In genomic region chr18:43774497-43774896, GRCh38 we compare ENCODE assay signal across 2 cellular contexts.
TF ChIP-seq lines count a peak whose summit lies in the region.

No MANE protein-coding gene starts in this region.

TF ChIP-seq in GM23338, 12 proteins besides CTCF, POLR2A, EP300 and RAD21:
- TF ChIP-seq, protein P1, sequence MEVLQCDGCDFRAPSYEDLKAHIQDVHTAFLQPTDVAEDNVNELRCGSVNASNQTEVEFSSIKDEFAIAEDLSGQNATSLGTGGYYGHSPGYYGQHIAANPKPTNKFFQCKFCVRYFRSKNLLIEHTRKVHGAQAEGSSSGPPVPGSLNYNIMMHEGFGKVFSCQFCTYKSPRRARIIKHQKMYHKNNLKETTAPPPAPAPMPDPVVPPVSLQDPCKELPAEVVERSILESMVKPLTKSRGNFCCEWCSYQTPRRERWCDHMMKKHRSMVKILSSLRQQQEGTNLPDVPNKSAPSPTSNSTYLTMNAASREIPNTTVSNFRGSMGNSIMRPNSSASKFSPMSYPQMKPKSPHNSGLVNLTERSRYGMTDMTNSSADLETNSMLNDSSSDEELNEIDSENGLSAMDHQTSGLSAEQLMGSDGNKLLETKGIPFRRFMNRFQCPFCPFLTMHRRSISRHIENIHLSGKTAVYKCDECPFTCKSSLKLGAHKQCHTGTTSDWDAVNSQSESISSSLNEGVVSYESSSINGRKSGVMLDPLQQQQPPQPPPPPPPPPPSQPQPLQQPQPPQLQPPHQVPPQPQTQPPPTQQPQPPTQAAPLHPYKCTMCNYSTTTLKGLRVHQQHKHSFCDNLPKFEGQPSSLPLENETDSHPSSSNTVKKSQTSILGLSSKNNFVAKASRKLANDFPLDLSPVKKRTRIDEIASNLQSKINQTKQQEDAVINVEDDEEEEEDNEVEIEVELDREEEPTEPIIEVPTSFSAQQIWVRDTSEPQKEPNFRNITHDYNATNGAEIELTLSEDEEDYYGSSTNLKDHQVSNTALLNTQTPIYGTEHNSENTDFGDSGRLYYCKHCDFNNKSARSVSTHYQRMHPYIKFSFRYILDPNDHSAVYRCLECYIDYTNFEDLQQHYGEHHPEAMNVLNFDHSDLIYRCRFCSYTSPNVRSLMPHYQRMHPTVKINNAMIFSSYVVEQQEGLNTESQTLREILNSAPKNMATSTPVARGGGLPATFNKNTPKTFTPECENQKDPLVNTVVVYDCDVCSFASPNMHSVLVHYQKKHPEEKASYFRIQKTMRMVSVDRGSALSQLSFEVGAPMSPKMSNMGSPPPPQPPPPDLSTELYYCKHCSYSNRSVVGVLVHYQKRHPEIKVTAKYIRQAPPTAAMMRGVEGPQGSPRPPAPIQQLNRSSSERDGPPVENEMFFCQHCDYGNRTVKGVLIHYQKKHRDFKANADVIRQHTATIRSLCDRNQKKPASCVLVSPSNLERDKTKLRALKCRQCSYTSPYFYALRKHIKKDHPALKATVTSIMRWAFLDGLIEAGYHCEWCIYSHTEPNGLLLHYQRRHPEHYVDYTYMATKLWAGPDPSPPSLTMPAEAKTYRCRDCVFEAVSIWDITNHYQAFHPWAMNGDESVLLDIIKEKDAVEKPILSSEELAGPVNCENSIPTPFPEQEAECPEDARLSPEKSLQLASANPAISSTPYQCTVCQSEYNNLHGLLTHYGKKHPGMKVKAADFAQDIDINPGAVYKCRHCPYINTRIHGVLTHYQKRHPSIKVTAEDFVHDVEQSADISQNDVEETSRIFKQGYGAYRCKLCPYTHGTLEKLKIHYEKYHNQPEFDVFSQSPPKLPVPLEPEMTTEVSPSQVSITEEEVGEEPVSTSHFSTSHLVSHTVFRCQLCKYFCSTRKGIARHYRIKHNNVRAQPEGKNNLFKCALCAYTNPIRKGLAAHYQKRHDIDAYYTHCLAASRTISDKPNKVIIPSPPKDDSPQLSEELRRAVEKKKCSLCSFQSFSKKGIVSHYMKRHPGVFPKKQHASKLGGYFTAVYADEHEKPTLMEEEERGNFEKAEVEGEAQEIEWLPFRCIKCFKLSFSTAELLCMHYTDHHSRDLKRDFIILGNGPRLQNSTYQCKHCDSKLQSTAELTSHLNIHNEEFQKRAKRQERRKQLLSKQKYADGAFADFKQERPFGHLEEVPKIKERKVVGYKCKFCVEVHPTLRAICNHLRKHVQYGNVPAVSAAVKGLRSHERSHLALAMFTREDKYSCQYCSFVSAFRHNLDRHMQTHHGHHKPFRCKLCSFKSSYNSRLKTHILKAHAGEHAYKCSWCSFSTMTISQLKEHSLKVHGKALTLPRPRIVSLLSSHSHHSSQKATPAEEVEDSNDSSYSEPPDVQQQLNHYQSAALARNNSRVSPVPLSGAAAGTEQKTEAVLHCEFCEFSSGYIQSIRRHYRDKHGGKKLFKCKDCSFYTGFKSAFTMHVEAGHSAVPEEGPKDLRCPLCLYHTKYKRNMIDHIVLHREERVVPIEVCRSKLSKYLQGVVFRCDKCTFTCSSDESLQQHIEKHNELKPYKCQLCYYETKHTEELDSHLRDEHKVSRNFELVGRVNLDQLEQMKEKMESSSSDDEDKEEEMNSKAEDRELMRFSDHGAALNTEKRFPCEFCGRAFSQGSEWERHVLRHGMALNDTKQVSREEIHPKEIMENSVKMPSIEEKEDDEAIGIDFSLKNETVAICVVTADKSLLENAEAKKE (CRISPR knock-in tag; IDR thresholded peaks at IDR 0.05) = no peak
- no peak for TF ChIP-seq POLR2AphosphoS5 (IDR thresholded peaks at IDR 0.05; ENCODE audit: low read depth)
- no peak for TF ChIP-seq EZH2 (IDR thresholded peaks at IDR 0.05; ENCODE audit: low read depth, unreplicated experiment)
- TF ChIP-seq EZH2phosphoT487 (IDR thresholded peaks at IDR 0.05; ENCODE audit: unreplicated experiment) = no peak
- TF ChIP-seq ZNF114 (CRISPR knock-in tag; IDR thresholded peaks at IDR 0.05) = no peak
- no peak for TF ChIP-seq CREB1 (CRISPR knock-in tag; IDR thresholded peaks at IDR 0.05; ENCODE audit: low read depth)
- TF ChIP-seq, protein P2, sequence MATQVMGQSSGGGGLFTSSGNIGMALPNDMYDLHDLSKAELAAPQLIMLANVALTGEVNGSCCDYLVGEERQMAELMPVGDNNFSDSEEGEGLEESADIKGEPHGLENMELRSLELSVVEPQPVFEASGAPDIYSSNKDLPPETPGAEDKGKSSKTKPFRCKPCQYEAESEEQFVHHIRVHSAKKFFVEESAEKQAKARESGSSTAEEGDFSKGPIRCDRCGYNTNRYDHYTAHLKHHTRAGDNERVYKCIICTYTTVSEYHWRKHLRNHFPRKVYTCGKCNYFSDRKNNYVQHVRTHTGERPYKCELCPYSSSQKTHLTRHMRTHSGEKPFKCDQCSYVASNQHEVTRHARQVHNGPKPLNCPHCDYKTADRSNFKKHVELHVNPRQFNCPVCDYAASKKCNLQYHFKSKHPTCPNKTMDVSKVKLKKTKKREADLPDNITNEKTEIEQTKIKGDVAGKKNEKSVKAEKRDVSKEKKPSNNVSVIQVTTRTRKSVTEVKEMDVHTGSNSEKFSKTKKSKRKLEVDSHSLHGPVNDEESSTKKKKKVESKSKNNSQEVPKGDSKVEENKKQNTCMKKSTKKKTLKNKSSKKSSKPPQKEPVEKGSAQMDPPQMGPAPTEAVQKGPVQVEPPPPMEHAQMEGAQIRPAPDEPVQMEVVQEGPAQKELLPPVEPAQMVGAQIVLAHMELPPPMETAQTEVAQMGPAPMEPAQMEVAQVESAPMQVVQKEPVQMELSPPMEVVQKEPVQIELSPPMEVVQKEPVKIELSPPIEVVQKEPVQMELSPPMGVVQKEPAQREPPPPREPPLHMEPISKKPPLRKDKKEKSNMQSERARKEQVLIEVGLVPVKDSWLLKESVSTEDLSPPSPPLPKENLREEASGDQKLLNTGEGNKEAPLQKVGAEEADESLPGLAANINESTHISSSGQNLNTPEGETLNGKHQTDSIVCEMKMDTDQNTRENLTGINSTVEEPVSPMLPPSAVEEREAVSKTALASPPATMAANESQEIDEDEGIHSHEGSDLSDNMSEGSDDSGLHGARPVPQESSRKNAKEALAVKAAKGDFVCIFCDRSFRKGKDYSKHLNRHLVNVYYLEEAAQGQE (IDR thresholded peaks at IDR 0.05; ENCODE audit: unreplicated experiment) = no peak
- TF ChIP-seq NANOG (IDR thresholded peaks at IDR 0.05; ENCODE audit: borderline replicate concordance) = no peak
- TF ChIP-seq ZNF331 (CRISPR knock-in tag; IDR thresholded peaks at IDR 0.05; ENCODE audit: low read depth) = no peak
- TF ChIP-seq STAT1 (IDR thresholded peaks at IDR 0.05; ENCODE audit: unreplicated experiment) = no peak
- TF ChIP-seq, protein P3, sequence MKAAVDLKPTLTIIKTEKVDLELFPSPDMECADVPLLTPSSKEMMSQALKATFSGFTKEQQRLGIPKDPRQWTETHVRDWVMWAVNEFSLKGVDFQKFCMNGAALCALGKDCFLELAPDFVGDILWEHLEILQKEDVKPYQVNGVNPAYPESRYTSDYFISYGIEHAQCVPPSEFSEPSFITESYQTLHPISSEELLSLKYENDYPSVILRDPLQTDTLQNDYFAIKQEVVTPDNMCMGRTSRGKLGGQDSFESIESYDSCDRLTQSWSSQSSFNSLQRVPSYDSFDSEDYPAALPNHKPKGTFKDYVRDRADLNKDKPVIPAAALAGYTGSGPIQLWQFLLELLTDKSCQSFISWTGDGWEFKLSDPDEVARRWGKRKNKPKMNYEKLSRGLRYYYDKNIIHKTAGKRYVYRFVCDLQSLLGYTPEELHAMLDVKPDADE (IDR thresholded peaks at IDR 0.05) = no peak
- TF ChIP-seq JUNB (IDR thresholded peaks at IDR 0.05; ENCODE audit: unreplicated experiment) = no peak

TF ChIP-seq in H1, 55 proteins besides CTCF, POLR2A, EP300 and RAD21:
- no peak for TF ChIP-seq GTF2F1 (IDR thresholded peaks at IDR 0.05; ENCODE audit: borderline replicate concordance, low read depth, low read length)
